ENCODE assay signal across 26 cellular contexts in the genomic region with DNA sequence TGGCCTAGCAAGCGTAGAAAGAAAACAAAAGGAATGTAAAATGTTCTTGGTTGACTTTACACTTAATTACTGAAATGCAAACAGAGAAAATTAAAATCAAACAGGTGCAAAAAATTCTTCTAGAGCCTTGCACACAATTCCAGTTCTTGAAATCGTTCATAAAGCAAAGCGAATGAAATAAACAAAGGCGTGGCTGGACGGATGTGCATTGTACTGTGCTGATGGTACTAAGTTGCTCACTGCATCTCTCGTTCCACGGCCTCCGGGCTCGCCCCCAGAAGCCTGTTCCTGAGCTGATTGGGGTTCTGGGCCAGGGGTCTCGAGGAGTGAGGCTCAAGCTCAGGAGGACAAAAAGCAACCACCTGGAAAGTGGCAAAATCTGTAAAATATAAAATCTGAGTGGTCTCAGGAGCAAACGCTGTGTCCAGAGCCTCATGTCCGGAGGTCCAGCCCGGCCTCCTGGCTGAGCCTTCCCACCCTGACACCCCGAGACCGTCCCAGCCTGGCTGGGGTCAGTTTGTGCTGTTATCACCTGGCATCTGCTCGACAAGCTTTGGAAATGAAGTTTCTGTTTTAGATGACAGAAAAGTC.
"Had no signal": no experiment of that assay in that cellular context is flagged by ENCODE, and none has a peak within 500 bp of the region (broad histone marks: within the 10 kb centered on the region; RNA-seq: fewer than 3 reads in every experiment).

No MANE protein-coding gene starts in this region.

- H3K4me3 ChIP-seq: colonic mucosa, dorsolateral prefrontal cortex, esophagus squamous epithelium, gastrocnemius medialis, ovary, psoas muscle, right atrium auricular region, tibial artery had no signal

- H3K27ac ChIP-seq: colonic mucosa, dorsolateral prefrontal cortex, esophagus squamous epithelium, gastrocnemius medialis, neutrophil, ovary, psoas muscle, right atrium auricular region, tibial artery had no signal

- H3K27me3 Mint-ChIP-seq: activated CD4-positive, alpha-beta memory T cell treated with anti-CD3 and anti-CD28 coated beads, Interleukin-2, amount 10 ng/mL, durations not matched to agents 7 days and 5 days; natural killer cell treated with Interleukin-12 subunit alpha and Interleukin-12 subunit beta and Interleukin-15 and Interleukin-18, amount 100 ng/mL, for 72 hours; stimulated activated naive CD8-positive, alpha-beta T cell treated with anti-CD3 and anti-CD28 coated beads, Interleukin-15, amount 100 ng/mL, for 72 hours had no signal

- DNase-seq: activated CD4-positive, alpha-beta memory T cell treated with anti-CD3 and anti-CD28 coated beads, Interleukin-2, amount 10 ng/mL, durations not matched to agents 7 days and 5 days; activated CD4-positive, alpha-beta T cell treated with anti-CD3 and anti-CD28 coated beads for 48 hours; activated CD4-positive, CD25-positive, alpha-beta regulatory T cell; activated effector memory CD4-positive, alpha-beta T cell treated with Interleukin-2 at 50 U/mL for 16 hours; activated naive CD4-positive, alpha-beta T cell treated with anti-CD3 and anti-CD28 coated beads for 36 hours; activated T-cell treated with anti-CD3 and anti-CD28 coated beads, Interleukin-2, amount 50 U/mL, for 72 hours; amygdala; colonic mucosa; dorsolateral prefrontal cortex; esophagus squamous epithelium; gastrocnemius medialis; hypothalamus; mammary epithelial cell; ovary; psoas muscle; stimulated activated CD4-positive, alpha-beta T cell treated with anti-CD3 and anti-CD28 coated beads, Interleukin-2, amount 100 ng/mL, for 24 hours; stimulated activated naive CD8-positive, alpha-beta T cell treated with anti-CD3 and anti-CD28 coated beads, Interleukin-15, amount 100 ng/mL, for 72 hours; T-helper 1 cell; tibial artery had no signal

- H3K9me3 Mint-ChIP-seq: activated CD4-positive, alpha-beta memory T cell treated with anti-CD3 and anti-CD28 coated beads, Interleukin-2, amount 10 ng/mL, durations not matched to agents 7 days and 5 days; activated naive CD4-positive, alpha-beta T cell treated with anti-CD3 and anti-CD28 coated beads for 36 hours; mesothelial cell of epicardium; natural killer cell treated with Interleukin-12 subunit alpha and Interleukin-12 subunit beta and Interleukin-15 and Interleukin-18, amount 100 ng/mL, for 72 hours; stimulated activated effector memory CD8-positive, alpha-beta T cell treated with anti-CD3 and anti-CD28 coated beads, Interleukin-12 subunit alpha, Interleukin-12 subunit beta, amount 100 ng/mL, for 72 hours; stimulated activated naive CD8-positive, alpha-beta T cell treated with anti-CD3 and anti-CD28 coated beads, Interleukin-15, amount 100 ng/mL, for 72 hours had no signal

- H3K27ac Mint-ChIP-seq: activated CD4-positive, alpha-beta memory T cell treated with anti-CD3 and anti-CD28 coated beads, Interleukin-2, amount 10 ng/mL, durations not matched to agents 7 days and 5 days; activated naive CD4-positive, alpha-beta T cell treated with anti-CD3 and anti-CD28 coated beads for 36 hours; activated T-cell treated with anti-CD3 and anti-CD28 coated beads, Interleukin-2, amount 50 U/mL, for 72 hours; mesothelial cell of epicardium; natural killer cell treated with Interleukin-12 subunit alpha and Interleukin-12 subunit beta and Interleukin-15 and Interleukin-18, amount 100 ng/mL, for 72 hours; stimulated activated effector memory CD8-positive, alpha-beta T cell treated with anti-CD3 and anti-CD28 coated beads, Interleukin-12 subunit alpha, Interleukin-12 subunit beta, amount 100 ng/mL, for 72 hours; stimulated activated naive CD8-positive, alpha-beta T cell treated with anti-CD3 and anti-CD28 coated beads, Interleukin-15, amount 100 ng/mL, for 72 hours had no signal

- ATAC-seq: activated T-cell treated with anti-CD3 and anti-CD28 coated beads, Interleukin-2, amount 50 U/mL, for 72 hours; gastrocnemius medialis; psoas muscle; stimulated activated effector memory CD8-positive, alpha-beta T cell treated with anti-CD3 and anti-CD28 coated beads, Interleukin-12 subunit alpha, Interleukin-12 subunit beta, amount 100 ng/mL, for 72 hours; stimulated activated naive CD8-positive, alpha-beta T cell treated with anti-CD3 and anti-CD28 coated beads, Interleukin-15, amount 100 ng/mL, for 72 hours had no signal

- H3K4me1 Mint-ChIP-seq: activated CD4-positive, alpha-beta memory T cell treated with anti-CD3 and anti-CD28 coated beads, Interleukin-2, amount 10 ng/mL, durations not matched to agents 7 days and 5 days; mesothelial cell of epicardium; stimulated activated effector memory CD8-positive, alpha-beta T cell treated with anti-CD3 and anti-CD28 coated beads, Interleukin-12 subunit alpha, Interleukin-12 subunit beta, amount 100 ng/mL, for 72 hours; stimulated activated naive CD8-positive, alpha-beta T cell treated with anti-CD3 and anti-CD28 coated beads, Interleukin-15, amount 100 ng/mL, for 72 hours had no signal

- FAIRE-seq: bronchial epithelial cell, keratinocyte had no signal

- H3K4me3 Mint-ChIP-seq: activated CD4-positive, alpha-beta memory T cell treated with anti-CD3 and anti-CD28 coated beads, Interleukin-2, amount 10 ng/mL, durations not matched to agents 7 days and 5 days; activated naive CD4-positive, alpha-beta T cell treated with anti-CD3 and anti-CD28 coated beads for 36 hours; activated T-cell treated with anti-CD3 and anti-CD28 coated beads, Interleukin-2, amount 50 U/mL, for 72 hours; mesothelial cell of epicardium; natural killer cell treated with Interleukin-12 subunit alpha and Interleukin-12 subunit beta and Interleukin-15 and Interleukin-18, amount 100 ng/mL, for 72 hours; stimulated activated effector memory CD8-positive, alpha-beta T cell treated with anti-CD3 and anti-CD28 coated beads, Interleukin-12 subunit alpha, Interleukin-12 subunit beta, amount 100 ng/mL, for 72 hours; stimulated activated naive CD8-positive, alpha-beta T cell treated with anti-CD3 and anti-CD28 coated beads, Interleukin-15, amount 100 ng/mL, for 72 hours had no signal

- H3K4me1 ChIP-seq: colonic mucosa, esophagus squamous epithelium, gastrocnemius medialis, psoas muscle, right atrium auricular region had no signal

- H3K36me3 ChIP-seq: colonic mucosa, esophagus squamous epithelium, gastrocnemius medialis, neutrophil, ovary, right atrium auricular region, tibial artery had no signal

- H3K36me3 Mint-ChIP-seq: mesothelial cell of epicardium; natural killer cell treated with Interleukin-12 subunit alpha and Interleukin-12 subunit beta and Interleukin-15 and Interleukin-18, amount 100 ng/mL, for 72 hours had no signal

- H3K9me3 ChIP-seq: colonic mucosa, esophagus squamous epithelium, gastrocnemius medialis, neutrophil, ovary, psoas muscle, right atrium auricular region, tibial artery had no signal
